ENCODE assay signal across 13 cellular contexts in genomic region chr16:2295056-2295798, GRCh38. TPM values are rescaled to one million over a fixed set of nuclear protein-coding genes. Genes with fewer than 3 reads are reported as not detected.
DNase-seq lines count a peak whose midpoint lies in the region; ATAC-seq, FAIRE-seq and TF ChIP-seq lines count a peak whose summit lies in the region.
"Had no signal": no experiment of that assay in that cellular context is flagged by ENCODE, and none has a peak within 500 bp of the region (broad histone marks: within the 10 kb centered on the region; RNA-seq: fewer than 3 reads in every experiment).

No MANE protein-coding gene starts in this region.

- WGBS in GM12878 (ENCODE audit: insufficient coverage, insufficient replicate concordance, low lambda C conversion rate, missing lambda C conversion rate): 65% methylated on average over 21 of the region's 21 CpGs

- TF ChIP-seq CTCF in GM12878 (IDR thresholded peaks at IDR 0.05 in 2 of 3, conservative IDR thresholded peaks at IDR 0.05 in 1 of 3; ENCODE audit: control insufficient read depth in 2 of 3, extremely low read depth in 1 of 3, insufficient read depth in 1 of 3, low read depth in 3 of 3, low read length in 3 of 3) (peak in 1 of 3 experiments; percentile 26; a peak in 2 of 6 replicates), Peyer's patch (IDR thresholded peaks at IDR 0.05) (no peak)

- SMC1A ChIA-PET in GM12878 (lab: Charles Lee; ENCODE audit: uncharacterized antibody, unreplicated experiment): no interaction called here

- H3K9ac ChIP-seq in GM12878 (ENCODE audit: control insufficient read depth, insufficient read depth, low read length): no peak overlapping the region

- FAIRE-seq in GM12892 (lab: Jason Lieb, UNC) (peak; percentile 85), GM12878 (lab: Jason Lieb, UNC) (peak; percentile 90)
- FAIRE-seq: keratinocyte had no signal

- DNase-seq in GM12892 (ENCODE audit: insufficient read length) (peak; percentile 58), GM12878 (ENCODE audit: low read depth, low spot score) (peak; percentile 55), Peyer's patch (no peak), NCI-H69 (lab: John Stamatoyannopoulos, UW) (no peak), cerebellar nuclear complex (lab: John Stamatoyannopoulos, UW) (no peak)
- DNase-seq: AML-193; stimulated activated CD4-positive, alpha-beta T cell treated with anti-CD3 and anti-CD28 coated beads, Interleukin-2, amount 100 ng/mL, for 48 hours; T-helper 17 cell; testis had no signal

- POLR2A ChIA-PET in GM12878 (lab: Charles Lee): no interaction called here

- no peak overlapping the region for H2AFZ ChIP-seq in GM12878 (ENCODE audit: control insufficient read depth, low read depth, low read length)

- H3K4me1 ChIP-seq in GM12878 (ENCODE audit: control insufficient read depth, insufficient read depth, low read length) (peaks cover 10% of the 10 kb centered on the region), Peyer's patch (no peaks in the 10 kb centered on the region)
- H3K4me1 ChIP-seq: breast epithelium had no signal

- H3K27ac ChIP-seq in GM12878 (ENCODE audit: control insufficient read depth, insufficient read depth) (no peak overlapping the region), Peyer's patch (no peak overlapping the region)
- H3K27ac ChIP-seq: breast epithelium, neutrophil, testis had no signal

- peak; percentile 61 to 72; a peak in 3 of 4 replicates for TF ChIP-seq EP300 in GM12878 (IDR thresholded peaks at IDR 0.05; ENCODE audit: borderline replicate concordance in 1 of 2, control insufficient read depth in 1 of 2, low read depth in 2 of 2, low read length in 2 of 2)

- H4K20me1 ChIP-seq in GM12878 (ENCODE audit: control insufficient read depth, insufficient read depth): no peaks in the 10 kb centered on the region

- intact Hi-C loops in GM12878 (cut with micrococcal nuclease; ENCODE audit: unreplicated experiment): no loop called here

- ATAC-seq in HG02798 (IDR thresholded peaks at IDR 0.05; ENCODE audit: poor library complexity, unreplicated experiment) (peak; percentile 88), GM12878 (peak; percentile 93)
- ATAC-seq: T-helper 17 cell had no signal

- in situ Hi-C loops in GM12878 (cut with MboI): no loop called here

- RAD21 ChIA-PET in GM12878 (lab: Charles Lee; ENCODE audit: unreplicated experiment): interaction anchor here (1.6 kb wide), 1 partner anchor 206 kb away, joined by 5 read pairs; no protein-coding TSS in a partner anchor

- no TSS peak for BruUV-seq in GM12878 (replicated peaks; lab: Mats Ljungman, UMichigan)

- H3K4me3 ChIP-seq in GM12878: no peak overlapping the region
- H3K4me3 ChIP-seq in Peyer's patch: no peak overlapping the region
- H3K4me3 ChIP-seq: breast epithelium, testis had no signal

- no peaks in the 10 kb centered on the region for H3K27me3 ChIP-seq in GM12878 (replicated peaks in 1 of 2; ENCODE audit: control insufficient read depth in 2 of 2, insufficient read depth in 2 of 2, low read length in 1 of 2)
- H3K27me3 ChIP-seq in Peyer's patch: no peaks in the 10 kb centered on the region
- H3K27me3 ChIP-seq: breast epithelium, neutrophil, testis had no signal

- H3K4me2 ChIP-seq in GM12878 (ENCODE audit: control insufficient read depth, insufficient read depth): no peak overlapping the region

- no peaks in the 10 kb centered on the region for H3K36me3 ChIP-seq in GM12878 (ENCODE audit: control insufficient read depth in 2 of 2, insufficient read depth in 2 of 2, low read length in 1 of 2)
- no peaks in the 10 kb centered on the region for H3K36me3 ChIP-seq in Peyer's patch
- H3K36me3 ChIP-seq: breast epithelium, neutrophil had no signal

- no peaks in the 10 kb centered on the region for H3K79me2 ChIP-seq in GM12878 (ENCODE audit: control insufficient read depth, insufficient read depth, low read length)

- no peak for TF ChIP-seq RAD21 in GM12878 (IDR thresholded peaks at IDR 0.05; ENCODE audit: insufficient read depth, low read depth, low read length)

- CTCF ChIA-PET in GM12878 (lab: Yijun Ruan, JAX): interaction anchor here (1.0 to 2.0 kb wide), 9 partner anchors 10 to 206 kb away, joined by 3 to 10 read pairs (median 4); partner anchors contain the start of gene TBC1D24

- TF ChIP-seq POLR2A in GM12892 (IDR thresholded peaks at IDR 0.05; ENCODE audit: low read depth, low read length) (no peak), GM12878 (IDR thresholded peaks at IDR 0.05; ENCODE audit: low read depth, low read length) (no peak), Peyer's patch (IDR thresholded peaks at IDR 0.05) (no peak)

- H3K9me3 ChIP-seq in GM12878 (replicated peaks; ENCODE audit: control insufficient read depth, insufficient read depth, low read length) (no peaks in the 10 kb centered on the region), Peyer's patch (no peaks in the 10 kb centered on the region)
- H3K9me3 ChIP-seq: breast epithelium, neutrophil, testis had no signal

RNA-seq across cellular contexts. Expression of gene RNPS1, which starts 27.3 kb away (rescaled TPM):
- 165 TPM for polyA plus RNA-seq in GM12892 (2012; ENCODE audit: missing spikeins)
- 176 and 199 TPM in 2 replicates for total RNA-seq in GM12878 (2013; cell fraction: nucleolus; rRNA removed)
- total RNA-seq in GM12878 (2014; rRNA removed) (169 and 185 TPM in 2 replicates), GM12878 (2014; rRNA removed; fragmentation: Illumina TruSeq; extraction: Trizol) (125 and 137 TPM in 2 replicates), GM12878 (2021) (246 and 258 TPM in 2 replicates), Peyer's patch (100 to 1,000 TPM in 3 of 4 donors, 10 to 100 TPM in 1; 71.5 to 155 (median 122) TPM)
- polyA plus RNA-seq in GM12878 (2011; ENCODE audit: low read depth): 125 TPM
- polyA plus RNA-seq in GM12878 (2011; rRNA removed) (96.9 and 128 TPM in 2 replicates), GM12878 (2014; fragmentation: Illumina TruSeq; extraction: Trizol) (79.8 and 192 TPM in 2 replicates), GM12878 (2014; fragmentation: Nextera tagmentation; extraction: Ambion mirVana) (10 to 100 TPM; 38.2 to 63.5 TPM), GM12878 (2014; rRNA removed) (276 and 288 TPM in 2 replicates), GM12878 (2016; fragmentation: Nextera tagmentation; extraction: Ambion mirVana) (100 to 1,000 TPM; 358 to 359 TPM)
- polyA plus RNA-seq in GM12878 (2011; cell fraction: cytosol; rRNA removed): 244 and 298 TPM in 2 replicates
- polyA plus RNA-seq in GM12878 (2011; cell fraction: nucleus; rRNA removed): 175 and 214 TPM in 2 replicates
- polyA plus RNA-seq in GM12878 (2012): 153 and 198 TPM in 2 replicates
- 91.6 and 162 TPM in 2 replicates for polyA minus RNA-seq in GM12878 (2011; rRNA and poly(A)+ RNA removed)
- 65.8 and 76.7 TPM in 2 replicates for polyA minus RNA-seq in GM12878 (2011; cell fraction: cytosol; rRNA and poly(A)+ RNA removed)
- 52.1 and 94.6 TPM in 2 replicates for polyA minus RNA-seq in GM12878 (2011; cell fraction: nucleus; rRNA and poly(A)+ RNA removed)

RNA-seq across cellular contexts. Expression of gene ECI1, which starts 43.8 kb away (rescaled TPM):
- polyA plus RNA-seq in GM12892 (2012; ENCODE audit: missing spikeins): 13.5 TPM
- total RNA-seq in GM12878 (2013; cell fraction: nucleolus; rRNA removed): 37.8 and 39.2 TPM in 2 replicates
- 40.3 and 55.7 TPM in 2 replicates for total RNA-seq in GM12878 (2014; rRNA removed)
- 12.7 and 13.5 TPM in 2 replicates for total RNA-seq in GM12878 (2014; rRNA removed; fragmentation: Illumina TruSeq; extraction: Trizol)
- 61.0 and 62.1 TPM in 2 replicates for total RNA-seq in GM12878 (2021)
- polyA plus RNA-seq in GM12878 (2011; ENCODE audit: low read depth): 7.1 TPM
- 18.1 and 35.8 TPM in 2 replicates for polyA plus RNA-seq in GM12878 (2011; rRNA removed)
- 51.3 and 89.5 TPM in 2 replicates for polyA plus RNA-seq in GM12878 (2011; cell fraction: cytosol; rRNA removed)
- 55.2 and 55.6 TPM in 2 replicates for polyA plus RNA-seq in GM12878 (2011; cell fraction: nucleus; rRNA removed)
- polyA plus RNA-seq in GM12878 (2012): 32.4 and 36.2 TPM in 2 replicates
- polyA plus RNA-seq in GM12878 (2014; fragmentation: Illumina TruSeq; extraction: Trizol): 1.7 and 7.2 TPM in 2 replicates
- polyA plus RNA-seq in GM12878 (2014; fragmentation: Nextera tagmentation; extraction: Ambion mirVana): 10 to 100 TPM in 1 of 2 experiments, 1 to 10 TPM in 1; 2.2 to 13.8 TPM
- 65.2 and 71.9 TPM in 2 replicates for polyA plus RNA-seq in GM12878 (2014; rRNA removed)
- 10 to 100 TPM; 12.7 to 82.1 TPM for polyA plus RNA-seq in GM12878 (2016; fragmentation: Nextera tagmentation; extraction: Ambion mirVana)
- 6.6 and 22.3 TPM in 2 replicates for polyA minus RNA-seq in GM12878 (2011; rRNA and poly(A)+ RNA removed)
- polyA minus RNA-seq in GM12878 (2011; cell fraction: cytosol; rRNA and poly(A)+ RNA removed): 14.2 and 17.0 TPM in 2 replicates
- polyA minus RNA-seq in GM12878 (2011; cell fraction: nucleus; rRNA and poly(A)+ RNA removed): 11.7 and 20.1 TPM in 2 replicates
- 100 to 1,000 TPM in 2 of 4 donors, 10 to 100 TPM in 2; 60.2 to 114 (median 95.6) TPM for total RNA-seq in Peyer's patch

RNA-seq across cellular contexts. Expression of gene ABCA3, which starts 45.3 kb away (rescaled TPM):
- 3.2 TPM for polyA plus RNA-seq in GM12892 (2012; ENCODE audit: missing spikeins)
- total RNA-seq in GM12878 (2013; cell fraction: nucleolus; rRNA removed): 15.7 and 17.6 TPM in 2 replicates
- total RNA-seq in GM12878 (2014; rRNA removed) (6.1 and 6.7 TPM in 2 replicates), GM12878 (2014; rRNA removed; fragmentation: Illumina TruSeq; extraction: Trizol) (4.5 and 5.3 TPM in 2 replicates), GM12878 (2021) (15.5 and 17.6 TPM in 2 replicates), Peyer's patch (1 to 10 TPM; 3.2 to 6.6 (median 4.6) TPM)
- polyA plus RNA-seq in GM12878 (2011; ENCODE audit: low read depth): 2.3 TPM
- polyA plus RNA-seq in GM12878 (2011; rRNA removed) (0.42 and 1.1 TPM in 2 replicates), GM12878 (2014; fragmentation: Illumina TruSeq; extraction: Trizol) (4.0 and 9.0 TPM in 2 replicates), GM12878 (2014; fragmentation: Nextera tagmentation; extraction: Ambion mirVana) (1 to 10 TPM in 1 of 2 experiments, under 1 TPM in 1; 0.71 to 1.3 TPM), GM12878 (2014; rRNA removed) (8.5 and 11.7 TPM in 2 replicates), GM12878 (2016; fragmentation: Nextera tagmentation; extraction: Ambion mirVana) (1 to 10 TPM; 6.7 to 8.7 TPM)
- polyA plus RNA-seq in GM12878 (2011; cell fraction: cytosol; rRNA removed): 1.6 TPM in 2 replicates
- 3.0 and 3.3 TPM in 2 replicates for polyA plus RNA-seq in GM12878 (2011; cell fraction: nucleus; rRNA removed)
- polyA plus RNA-seq in GM12878 (2012): 3.5 and 4.2 TPM in 2 replicates
- 1.1 and 1.6 TPM in 2 replicates for polyA minus RNA-seq in GM12878 (2011; rRNA and poly(A)+ RNA removed)
- 0.53 and 2.3 TPM in 2 replicates for polyA minus RNA-seq in GM12878 (2011; cell fraction: cytosol; rRNA and poly(A)+ RNA removed)
- polyA minus RNA-seq in GM12878 (2011; cell fraction: nucleus; rRNA and poly(A)+ RNA removed): 0.36 and 1.7 TPM in 2 replicates

RNA-seq across cellular contexts. Expression of gene DNASE1L2, which starts 59.0 kb away (rescaled TPM):
- polyA plus RNA-seq in GM12892 (2012; ENCODE audit: missing spikeins): 0.51 TPM
- total RNA-seq in GM12878 (2013; cell fraction: nucleolus; rRNA removed): 3.8 and 7.3 TPM in 2 replicates
- total RNA-seq in GM12878 (2014; rRNA removed): 0.71 and 1.2 TPM in 2 replicates
- total RNA-seq in GM12878 (2014; rRNA removed; fragmentation: Illumina TruSeq; extraction: Trizol): 0.22 and 0.23 TPM in 2 replicates
- 0.93 and 1.5 TPM in 2 replicates for total RNA-seq in GM12878 (2021)
- polyA plus RNA-seq in GM12878 (2011; ENCODE audit: low read depth): not detected
- 0.36 and 0.76 TPM in 2 replicates for polyA plus RNA-seq in GM12878 (2011; rRNA removed)
- 0.88 and 2.8 TPM in 2 replicates for polyA plus RNA-seq in GM12878 (2011; cell fraction: cytosol; rRNA removed)
- 23.0 and 27.6 TPM in 2 replicates for polyA plus RNA-seq in GM12878 (2011; cell fraction: nucleus; rRNA removed)
- 0.26 and 0.46 TPM in 2 replicates for polyA plus RNA-seq in GM12878 (2012)
- polyA plus RNA-seq in GM12878 (2014; fragmentation: Illumina TruSeq; extraction: Trizol): 0.06 TPM in 1 of 2 replicates, not detected in the other
- polyA plus RNA-seq in GM12878 (2014; fragmentation: Nextera tagmentation; extraction: Ambion mirVana): under 1 TPM; 0.10 to 0.13 TPM
- 0.79 and 1.7 TPM in 2 replicates for polyA plus RNA-seq in GM12878 (2014; rRNA removed)
- under 1 TPM; 0.20 to 0.36 TPM for polyA plus RNA-seq in GM12878 (2016; fragmentation: Nextera tagmentation; extraction: Ambion mirVana)
- 0.46 and 0.51 TPM in 2 replicates for polyA minus RNA-seq in GM12878 (2011; rRNA and poly(A)+ RNA removed)
- polyA minus RNA-seq in GM12878 (2011; cell fraction: cytosol; rRNA and poly(A)+ RNA removed): 0.42 TPM in 1 of 2 replicates, not detected in the other
- polyA minus RNA-seq in GM12878 (2011; cell fraction: nucleus; rRNA and poly(A)+ RNA removed): 2.1 and 4.7 TPM in 2 replicates
- total RNA-seq in Peyer's patch: 1 to 10 TPM in 3 of 4 donors, not detected in 1; 2.0 to 2.8 (median 2.5) TPM

Comparison
In these comparisons a context has a peak if more than half of its experiments do, and no peak if none do; other contexts are left out.
1. DNase-seq: peak in GM12892 (single experiment) and GM12878 (single experiment); none in Peyer's patch (0 of 3), NCI-H69 (single experiment) and cerebellar nuclear complex (0 of 2).